In genomic region chr7:34036972-34037792, GRCh38 we compare ENCODE assay signal across 14 cellular contexts.
DNase-seq lines count a peak whose midpoint lies in the region; ATAC-seq and TF ChIP-seq lines count a peak whose summit lies in the region.
"Had no signal": no experiment of that assay in that cellular context is flagged by ENCODE, and none has a peak within 500 bp of the region (broad histone marks: within the 10 kb centered on the region; RNA-seq: fewer than 3 reads in every experiment).

No MANE protein-coding gene starts in this region.

- H3K4me3 Mint-ChIP-seq in GM23338: no peak overlapping the region

- TF ChIP-seq CTCF in GM23338 (conservative IDR thresholded peaks at IDR 0.05; ENCODE audit: low read depth in 2 of 2) (no peak), LNCaP clone FGC (IDR thresholded peaks at IDR 0.05; ENCODE audit: control insufficient read depth, extremely low read depth, insufficient read depth) (no peak), colonic mucosa (IDR thresholded peaks at IDR 0.05) (no peak), stomach (IDR thresholded peaks at IDR 0.05) (no peak), uterus (IDR thresholded peaks at IDR 0.05) (no peak)

- intact Hi-C loops in colonic mucosa (cut with DNase I): no loop called here
- intact Hi-C loops in stomach (cut with DNase I; ENCODE audit: low total_unique reads): no loop called here
- intact Hi-C loops in uterus (cut with DNase I; ENCODE audit: low total_unique reads): no loop called here

- H2AFZ ChIP-seq in GM23338: 0 out of 2 replicates have a peak overlapping the region, but pooled peaks have one; percentile 47

- no peak for TF ChIP-seq EP300 in stomach (IDR thresholded peaks at IDR 0.05)

- no peaks in the 10 kb centered on the region for H3K79me2 ChIP-seq in GM23338 (replicated peaks; ENCODE audit: insufficient read depth)

- 54 to 77% (median 70%) methylated on average over 10 of the region's 10 CpGs for WGBS in stomach, 5 donors

- peaks cover 4% of the 10 kb centered on the region for H3K27me3 Mint-ChIP-seq in GM23338 (ENCODE audit: insufficient read depth, low read depth, poor library complexity)

- no peaks in the 10 kb centered on the region for H4K20me1 ChIP-seq in GM23338 (replicated peaks; ENCODE audit: insufficient read depth)
- H4K20me1 ChIP-seq: BLaER1 had no signal

- H3K27me3 ChIP-seq in GM23338 (ENCODE audit: insufficient read depth): no peaks in the 10 kb centered on the region
- no peaks in the 10 kb centered on the region for H3K27me3 ChIP-seq in colonic mucosa
- H3K27me3 ChIP-seq in stomach: no peaks in the 10 kb centered on the region
- no peaks in the 10 kb centered on the region for H3K27me3 ChIP-seq in uterus
- H3K27me3 ChIP-seq: BLaER1 had no signal

- peak overlapping the region in 1 of 2 donors; percentile 38 for H3K9ac ChIP-seq in colonic mucosa (ENCODE audit: low read depth in 2 of 2, low read length in 2 of 2)
- H3K9ac ChIP-seq: BLaER1 had no signal

- no peak overlapping the region for H3K4me3 ChIP-seq in GM23338
- no peak overlapping the region for H3K4me3 ChIP-seq in LNCaP clone FGC (ENCODE audit: low read depth, low read length)
- H3K4me3 ChIP-seq in colonic mucosa: no peak overlapping the region
- no peak overlapping the region for H3K4me3 ChIP-seq in stomach
- no peak overlapping the region for H3K4me3 ChIP-seq in uterus
- H3K4me3 ChIP-seq: BLaER1 had no signal

- DNase-seq in GM23338 (ENCODE audit: low spot score): no peak
- peak; percentile 88 for DNase-seq in LNCaP clone FGC (ENCODE audit: low read depth)
- DNase-seq in colonic mucosa: no peak
- no peak for DNase-seq in stomach
- DNase-seq in uterus: no peak
- no peak for DNase-seq in activated naive CD4-positive, alpha-beta T cell treated with anti-CD3 and anti-CD28 coated beads, Interleukin-2, amount 50 U/mL, for 16 hours
- DNase-seq: NCI-H146, NCI-H2081 treated with DMSO at 0.1 percent for 48 hours, NCI-H2227 treated with DMSO at 0.1 percent for 48 hours, NCI-H526 treated with DMSO at 0.1 percent for 48 hours had no signal

- no peaks in the 10 kb centered on the region for H3K9me3 Mint-ChIP-seq in GM23338

- H3K4me1 Mint-ChIP-seq in GM23338: peaks cover 14% of the 10 kb centered on the region

- H3K27ac ChIP-seq in GM23338 (ENCODE audit: low read depth): no peak overlapping the region
- peak overlapping the region; percentile 48 for H3K27ac ChIP-seq in colonic mucosa
- peak overlapping the region in 4 of 5 donors; percentile 5 to 72 (median 62) for H3K27ac ChIP-seq in stomach
- H3K27ac ChIP-seq in uterus: no peak overlapping the region
- H3K27ac ChIP-seq: BLaER1, RWPE1 had no signal

- H3K9me3 ChIP-seq in colonic mucosa (no peaks in the 10 kb centered on the region), stomach (no peaks in the 10 kb centered on the region), uterus (no peaks in the 10 kb centered on the region)
- H3K9me3 ChIP-seq: BLaER1 had no signal

- TF ChIP-seq POLR2A in stomach (IDR thresholded peaks at IDR 0.05) (no peak), uterus (IDR thresholded peaks at IDR 0.05) (no peak)

- H3K36me3 Mint-ChIP-seq in GM23338 (ENCODE audit: low read depth): no peaks in the 10 kb centered on the region

- no peak overlapping the region for H3K27ac Mint-ChIP-seq in GM23338

- H3K36me3 ChIP-seq in GM23338 (ENCODE audit: insufficient read depth): no peaks in the 10 kb centered on the region
- no peaks in the 10 kb centered on the region for H3K36me3 ChIP-seq in colonic mucosa
- H3K36me3 ChIP-seq in stomach: no peaks in the 10 kb centered on the region
- H3K36me3 ChIP-seq in uterus: no peaks in the 10 kb centered on the region
- H3K36me3 ChIP-seq: BLaER1 had no signal

- no peaks in the 10 kb centered on the region for H3F3A ChIP-seq in GM23338 (replicated peaks; ENCODE audit: low read depth)

- peaks cover 11% of the 10 kb centered on the region; the same call in 1 of the 2 replicates for H3K4me1 ChIP-seq in GM23338 (ENCODE audit: insufficient read depth)
- H3K4me1 ChIP-seq in colonic mucosa: no peaks in the 10 kb centered on the region
- peaks cover 0 to 33% (median 18%) of the 10 kb centered on the region in 4 donors for H3K4me1 ChIP-seq in stomach
- H3K4me1 ChIP-seq in uterus: no peaks in the 10 kb centered on the region

- H3K4me2 ChIP-seq in GM23338: no peak overlapping the region
- H3K4me2 ChIP-seq: BLaER1 had no signal

- ATAC-seq in GM23338 (no peak), GM21528 (IDR thresholded peaks at IDR 0.05; ENCODE audit: low FRiP score, unreplicated experiment) (no peak)
- ATAC-seq: SK-N-SH treated with all-trans-retinoic acid at 6 μM for 48 hours had no signal

- peaks cover 16% of the 10 kb centered on the region for H3K9me2 ChIP-seq in GM23338 (ENCODE audit: insufficient read depth)

TF ChIP-seq in GM23338, 12 proteins besides CTCF, POLR2A, EP300 and RAD21 (continues in another document):
- no peak for TF ChIP-seq EZH2 (IDR thresholded peaks at IDR 0.05; ENCODE audit: low read depth, unreplicated experiment)
- no peak for TF ChIP-seq JUNB (IDR thresholded peaks at IDR 0.05; ENCODE audit: unreplicated experiment)
- TF ChIP-seq ZNF331 (CRISPR knock-in tag; IDR thresholded peaks at IDR 0.05; ENCODE audit: low read depth): no peak
- TF ChIP-seq POLR2AphosphoS5 (IDR thresholded peaks at IDR 0.05; ENCODE audit: low read depth): no peak
- TF ChIP-seq, protein P1, sequence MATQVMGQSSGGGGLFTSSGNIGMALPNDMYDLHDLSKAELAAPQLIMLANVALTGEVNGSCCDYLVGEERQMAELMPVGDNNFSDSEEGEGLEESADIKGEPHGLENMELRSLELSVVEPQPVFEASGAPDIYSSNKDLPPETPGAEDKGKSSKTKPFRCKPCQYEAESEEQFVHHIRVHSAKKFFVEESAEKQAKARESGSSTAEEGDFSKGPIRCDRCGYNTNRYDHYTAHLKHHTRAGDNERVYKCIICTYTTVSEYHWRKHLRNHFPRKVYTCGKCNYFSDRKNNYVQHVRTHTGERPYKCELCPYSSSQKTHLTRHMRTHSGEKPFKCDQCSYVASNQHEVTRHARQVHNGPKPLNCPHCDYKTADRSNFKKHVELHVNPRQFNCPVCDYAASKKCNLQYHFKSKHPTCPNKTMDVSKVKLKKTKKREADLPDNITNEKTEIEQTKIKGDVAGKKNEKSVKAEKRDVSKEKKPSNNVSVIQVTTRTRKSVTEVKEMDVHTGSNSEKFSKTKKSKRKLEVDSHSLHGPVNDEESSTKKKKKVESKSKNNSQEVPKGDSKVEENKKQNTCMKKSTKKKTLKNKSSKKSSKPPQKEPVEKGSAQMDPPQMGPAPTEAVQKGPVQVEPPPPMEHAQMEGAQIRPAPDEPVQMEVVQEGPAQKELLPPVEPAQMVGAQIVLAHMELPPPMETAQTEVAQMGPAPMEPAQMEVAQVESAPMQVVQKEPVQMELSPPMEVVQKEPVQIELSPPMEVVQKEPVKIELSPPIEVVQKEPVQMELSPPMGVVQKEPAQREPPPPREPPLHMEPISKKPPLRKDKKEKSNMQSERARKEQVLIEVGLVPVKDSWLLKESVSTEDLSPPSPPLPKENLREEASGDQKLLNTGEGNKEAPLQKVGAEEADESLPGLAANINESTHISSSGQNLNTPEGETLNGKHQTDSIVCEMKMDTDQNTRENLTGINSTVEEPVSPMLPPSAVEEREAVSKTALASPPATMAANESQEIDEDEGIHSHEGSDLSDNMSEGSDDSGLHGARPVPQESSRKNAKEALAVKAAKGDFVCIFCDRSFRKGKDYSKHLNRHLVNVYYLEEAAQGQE (IDR thresholded peaks at IDR 0.05; ENCODE audit: unreplicated experiment): no peak

Comparison
In these comparisons a context has a peak if more than half of its experiments do, and no peak if none do; other contexts are left out.
1. H3K27ac ChIP-seq: peak in colonic mucosa (single experiment) and stomach (4 of 5); none in GM23338 (single experiment) and uterus (0 of 2).